Comparison of ENCODE assay signal across 28 cellular contexts in genomic region chr9:106309925-106310324, GRCh38.
"Had no signal": no experiment of that assay in that cellular context is flagged by ENCODE, and none has a peak within 500 bp of the region (broad histone marks: within the 10 kb centered on the region; RNA-seq: fewer than 3 reads in every experiment).

No MANE protein-coding gene starts in this region.

- DNase-seq: activated B cell treated with CpG ODN at 0.5 μM for 24 hours; activated CD4-positive, alpha-beta memory T cell treated with anti-CD3 and anti-CD28 coated beads for 36 hours; activated CD4-positive, alpha-beta T cell treated with anti-CD3 and anti-CD28 coated beads for 4 hours; activated CD4-positive, alpha-beta T cell treated with anti-CD3 and anti-CD28 coated beads, Interleukin-2, amount 50 U/mL, for 1 hour; activated CD4-positive, CD25-positive, alpha-beta regulatory T cell treated with anti-CD3 and anti-CD28 coated beads, Interleukin-2, amount 50 U/mL, for 72 hours; activated CD8-positive, alpha-beta memory T cell treated with anti-CD3 and anti-CD28 coated beads, Interleukin-2, amount 50 U/mL, for 4 hours; activated effector memory CD4-positive, alpha-beta T cell treated with Interleukin-2 at 50 U/mL for 16 hours; activated naive CD4-positive, alpha-beta T cell treated with anti-CD3 and anti-CD28 coated beads, Interleukin-2, amount 10 ng/mL, durations not matched to agents 7 days and 5 days; activated naive CD8-positive, alpha-beta T cell treated with anti-CD3 and anti-CD28 coated beads, Interleukin-2, amount 50 U/mL, for 24 hours; activated T-cell treated with anti-CD3 and anti-CD28 coated beads for 4 hours; activated T-cell treated with anti-CD3 and anti-CD28 coated beads, Interleukin-2, amount 50 U/mL, for 48 hours; anterior cingulate cortex; NCI-H1048; NCI-H1105 treated with DMSO at 0.1 percent for 48 hours; NCI-H1436 treated with DMSO at 0.1 percent for 48 hours; NCI-H1694 treated with DMSO at 0.1 percent for 48 hours; NCI-H2029; NCI-H345; NCI-H524 treated with DMSO at 0.1 percent for 48 hours; Right ventricle myocardium superior; SW 1271; T-helper 1 cell; T-helper 2 cell; T-helper 9 cell had no signal

- H3K27ac Mint-ChIP-seq: activated B cell treated with CpG ODN at 0.5 μM for 24 hours; activated CD4-positive, alpha-beta memory T cell treated with anti-CD3 and anti-CD28 coated beads for 36 hours; activated naive CD4-positive, alpha-beta T cell treated with anti-CD3 and anti-CD28 coated beads, Interleukin-2, amount 10 ng/mL, durations not matched to agents 7 days and 5 days; activated naive CD8-positive, alpha-beta T cell; activated naive CD8-positive, alpha-beta T cell treated with anti-CD3 and anti-CD28 coated beads, Interleukin-2, amount 50 U/mL, for 24 hours had no signal

- H3K36me3 ChIP-seq: cardiac muscle cell had no signal

- H3K4me3 ChIP-seq: cardiac muscle cell, K562 had no signal

- H3K36me3 Mint-ChIP-seq: activated CD4-positive, alpha-beta memory T cell treated with anti-CD3 and anti-CD28 coated beads for 36 hours; activated naive CD4-positive, alpha-beta T cell treated with anti-CD3 and anti-CD28 coated beads, Interleukin-2, amount 10 ng/mL, durations not matched to agents 7 days and 5 days; activated naive CD8-positive, alpha-beta T cell had no signal

- H3K4me1 Mint-ChIP-seq: activated B cell treated with CpG ODN at 0.5 μM for 24 hours; activated naive CD4-positive, alpha-beta T cell treated with anti-CD3 and anti-CD28 coated beads, Interleukin-2, amount 10 ng/mL, durations not matched to agents 7 days and 5 days; activated naive CD8-positive, alpha-beta T cell treated with anti-CD3 and anti-CD28 coated beads, Interleukin-2, amount 50 U/mL, for 24 hours had no signal

- H3K27me3 ChIP-seq: cardiac muscle cell had no signal

- FAIRE-seq: K562 had no signal

- H3K27me3 Mint-ChIP-seq: activated B cell treated with CpG ODN at 0.5 μM for 24 hours; activated CD4-positive, alpha-beta memory T cell treated with anti-CD3 and anti-CD28 coated beads for 36 hours; activated naive CD4-positive, alpha-beta T cell treated with anti-CD3 and anti-CD28 coated beads, Interleukin-2, amount 10 ng/mL, durations not matched to agents 7 days and 5 days; activated naive CD8-positive, alpha-beta T cell; activated naive CD8-positive, alpha-beta T cell treated with anti-CD3 and anti-CD28 coated beads, Interleukin-2, amount 50 U/mL, for 24 hours had no signal

- H3K4me3 Mint-ChIP-seq: activated B cell treated with CpG ODN at 0.5 μM for 24 hours; activated CD4-positive, alpha-beta memory T cell treated with anti-CD3 and anti-CD28 coated beads for 36 hours; activated naive CD4-positive, alpha-beta T cell treated with anti-CD3 and anti-CD28 coated beads, Interleukin-2, amount 10 ng/mL, durations not matched to agents 7 days and 5 days; activated naive CD8-positive, alpha-beta T cell; activated naive CD8-positive, alpha-beta T cell treated with anti-CD3 and anti-CD28 coated beads, Interleukin-2, amount 50 U/mL, for 24 hours had no signal

- H3K9me3 Mint-ChIP-seq: activated B cell treated with CpG ODN at 0.5 μM for 24 hours had no signal

- ATAC-seq: activated naive CD8-positive, alpha-beta T cell treated with anti-CD3 and anti-CD28 coated beads, Interleukin-2, amount 50 U/mL, for 24 hours; K562 had no signal

- H3K27ac ChIP-seq: cardiac muscle cell, VCaP had no signal
